Comparison of ENCODE assay signal across 28 cellular contexts in genomic region chr6:43504756-43505593, GRCh38. TPM values are rescaled to one million over a fixed set of nuclear protein-coding genes. Genes with fewer than 3 reads are reported as not detected.
"Had no signal": no experiment of that assay in that cellular context is flagged by ENCODE, and none has a peak within 500 bp of the region (broad histone marks: within the 10 kb centered on the region; RNA-seq: fewer than 3 reads in every experiment).

No MANE protein-coding gene starts in this region.

- H3K4me3 Mint-ChIP-seq: dendritic cell treated with granulocyte-macrophage colony-stimulating factor and Interleukin-4, amounts not matched to agents 40 ng/mL and 50 ng/mL, for 4 days; effector memory CD8-positive, alpha-beta T cell; immature natural killer cell; memory B cell; mesothelial cell of epicardium; natural killer cell treated with Interleukin-12 subunit alpha and Interleukin-12 subunit beta and Interleukin-15 and Interleukin-18, amount 100 ng/mL, for 72 hours; neural progenitor cell; stimulated activated effector memory CD8-positive, alpha-beta T cell treated with anti-CD3 and anti-CD28 coated beads, Interleukin-12 subunit alpha, Interleukin-12 subunit beta, amount 100 ng/mL, for 72 hours; stimulated activated naive CD8-positive, alpha-beta T cell treated with anti-CD3 and anti-CD28 coated beads, Interleukin-15, amount 100 ng/mL, for 72 hours had no signal

- H3K27ac Mint-ChIP-seq: dendritic cell treated with granulocyte-macrophage colony-stimulating factor and Interleukin-4, amounts not matched to agents 40 ng/mL and 50 ng/mL, for 4 days; memory B cell; mesothelial cell of epicardium; natural killer cell treated with Interleukin-12 subunit alpha and Interleukin-12 subunit beta and Interleukin-15 and Interleukin-18, amount 100 ng/mL, for 72 hours; neural progenitor cell; progenitor cell of endocrine pancreas; stimulated activated effector memory CD8-positive, alpha-beta T cell treated with anti-CD3 and anti-CD28 coated beads, Interleukin-12 subunit alpha, Interleukin-12 subunit beta, amount 100 ng/mL, for 72 hours; stimulated activated naive CD8-positive, alpha-beta T cell treated with anti-CD3 and anti-CD28 coated beads, Interleukin-15, amount 100 ng/mL, for 72 hours had no signal

- FAIRE-seq: colon, keratinocyte had no signal

- ATAC-seq: effector memory CD8-positive, alpha-beta T cell; gastroesophageal sphincter; lower lobe of right lung; natural killer cell treated with Interleukin-12 subunit alpha and Interleukin-12 subunit beta and Interleukin-15 and Interleukin-18, amount 100 ng/mL, for 72 hours; right cardiac atrium; stimulated activated effector memory CD8-positive, alpha-beta T cell treated with anti-CD3 and anti-CD28 coated beads, Interleukin-12 subunit alpha, Interleukin-12 subunit beta, amount 100 ng/mL, for 72 hours; stimulated activated naive CD8-positive, alpha-beta T cell treated with anti-CD3 and anti-CD28 coated beads, Interleukin-15, amount 100 ng/mL, for 72 hours had no signal

- H3K9me3 ChIP-seq: esophagus squamous epithelium, gastroesophageal sphincter, left ventricle myocardium inferior, lower lobe of right lung, ovary, testis, transverse colon had no signal

- H3K9ac ChIP-seq: neural progenitor cell had no signal

- H3K4me1 ChIP-seq: neural progenitor cell had no signal

- H3K9me3 Mint-ChIP-seq: dendritic cell treated with granulocyte-macrophage colony-stimulating factor and Interleukin-4, amounts not matched to agents 40 ng/mL and 50 ng/mL, for 4 days; effector memory CD8-positive, alpha-beta T cell; immature natural killer cell; memory B cell; mesothelial cell of epicardium; natural killer cell treated with Interleukin-12 subunit alpha and Interleukin-12 subunit beta and Interleukin-15 and Interleukin-18, amount 100 ng/mL, for 72 hours; neural progenitor cell; stimulated activated effector memory CD8-positive, alpha-beta T cell treated with anti-CD3 and anti-CD28 coated beads, Interleukin-12 subunit alpha, Interleukin-12 subunit beta, amount 100 ng/mL, for 72 hours; stimulated activated naive CD8-positive, alpha-beta T cell treated with anti-CD3 and anti-CD28 coated beads, Interleukin-15, amount 100 ng/mL, for 72 hours had no signal

- H2AFZ ChIP-seq: neural progenitor cell had no signal

- H3K36me3 ChIP-seq: neural progenitor cell, ovary had no signal

- H3K36me3 Mint-ChIP-seq: natural killer cell treated with Interleukin-12 subunit alpha and Interleukin-12 subunit beta and Interleukin-15 and Interleukin-18, amount 100 ng/mL, for 72 hours had no signal

- H3K4me3 ChIP-seq: esophagus squamous epithelium, gastroesophageal sphincter, left ventricle myocardium inferior, lower lobe of right lung, neural progenitor cell, ovary, smooth muscle cell, testis, transverse colon had no signal

- H3K27me3 ChIP-seq: ovary, testis had no signal

- H3K4me2 ChIP-seq: neural progenitor cell, smooth muscle cell had no signal

- DNase-seq: effector memory CD8-positive, alpha-beta T cell; esophagus squamous epithelium; foreskin fibroblast; glutamatergic neuron; immature natural killer cell; left ventricle myocardium inferior; lower lobe of right lung; nucleus accumbens; ovary; right cardiac atrium; stimulated activated CD4-positive, alpha-beta T cell treated with anti-CD3 and anti-CD28 coated beads, Interleukin-4, amount 100 ng/mL, for 1 hour; stimulated activated CD8-positive, alpha-beta memory T cell treated with anti-CD3 and anti-CD28 coated beads, Interleukin-4, amount 100 ng/mL, for 48 hours; stimulated activated naive CD8-positive, alpha-beta T cell treated with anti-CD3 and anti-CD28 coated beads, Interleukin-15, amount 100 ng/mL, for 72 hours; testis; transverse colon had no signal

- H3K27ac ChIP-seq: esophagus squamous epithelium, gastroesophageal sphincter, left ventricle myocardium inferior, lower lobe of right lung, neural progenitor cell, ovary, testis, transverse colon had no signal

RNA-seq across cellular contexts. Expression of gene LRRC73, which starts 5.2 kb away (rescaled TPM):
- total RNA-seq: epithelial cell of proximal tubule had no signal
- polyA plus RNA-seq: immature natural killer cell had no signal

RNA-seq across cellular contexts. Expression of gene DLK2, which starts 49.6 kb away (rescaled TPM):
- total RNA-seq: subcutaneous adipose tissue had no signal
